3 cellular contexts compared by ENCODE assay signal in the genomic region with DNA sequence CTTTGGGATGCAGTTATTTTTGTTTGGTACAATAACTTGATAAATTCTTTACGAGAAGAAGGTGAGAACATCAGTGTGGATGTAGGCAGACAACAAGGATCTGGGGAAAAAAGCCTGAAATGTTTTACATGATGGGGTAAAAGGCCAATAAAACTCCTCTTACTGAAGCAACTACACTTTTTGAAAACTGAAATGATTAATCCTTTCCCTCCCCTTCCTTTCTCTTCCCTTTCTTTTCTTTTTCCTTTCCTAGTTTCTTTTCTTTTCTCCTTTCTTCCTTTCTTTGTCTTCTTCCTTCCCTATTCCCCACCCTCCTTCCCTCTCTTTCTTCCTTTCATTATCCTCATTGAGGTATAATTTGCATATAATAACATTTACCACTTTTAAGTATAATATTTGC.
A peak's percentile ranks its signal among the peaks of the same experiment; 100 is the strongest.
TF ChIP-seq lines count a peak whose summit lies in the region.

No MANE protein-coding gene starts in this region.

TF ChIP-seq in HepG2, 621 proteins besides CTCF, POLR2A, EP300 and RAD21:
- TF ChIP-seq HNRNPK (IDR thresholded peaks at IDR 0.05; ENCODE audit: low read depth, low read length, poor library complexity, severe bottlenecking) (peak; percentile 82), MAFK (conservative IDR thresholded peaks at IDR 0.05 in 1 of 2, IDR thresholded peaks at IDR 0.05 in 1 of 2; ENCODE audit: low read length in 2 of 2) (0 out of 4 replicates have a peak, but pooled peaks of 1 of the 2 experiments have one; percentile 19), AGO2 (optimal IDR thresholded peaks at IDR 0.05; ENCODE audit: low read depth, low read length) (peak; percentile 7), ZNF780A (CRISPR knock-in tag; IDR thresholded peaks at IDR 0.05) (no peak), POGZ (CRISPR knock-in tag; IDR thresholded peaks at IDR 0.05) (no peak)
- TF ChIP-seq, protein P1, sequence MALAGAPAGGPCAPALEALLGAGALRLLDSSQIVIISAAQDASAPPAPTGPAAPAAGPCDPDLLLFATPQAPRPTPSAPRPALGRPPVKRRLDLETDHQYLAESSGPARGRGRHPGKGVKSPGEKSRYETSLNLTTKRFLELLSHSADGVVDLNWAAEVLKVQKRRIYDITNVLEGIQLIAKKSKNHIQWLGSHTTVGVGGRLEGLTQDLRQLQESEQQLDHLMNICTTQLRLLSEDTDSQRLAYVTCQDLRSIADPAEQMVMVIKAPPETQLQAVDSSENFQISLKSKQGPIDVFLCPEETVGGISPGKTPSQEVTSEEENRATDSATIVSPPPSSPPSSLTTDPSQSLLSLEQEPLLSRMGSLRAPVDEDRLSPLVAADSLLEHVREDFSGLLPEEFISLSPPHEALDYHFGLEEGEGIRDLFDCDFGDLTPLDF (CRISPR knock-in tag; IDR thresholded peaks at IDR 0.05), result no peak

TF ChIP-seq in HEK293, 187 proteins besides CTCF, POLR2A, EP300 and RAD21:
- no peak for TF ChIP-seq ZNF48 (tag by site-specific recombination; IDR thresholded peaks at IDR 0.05)
- TF ChIP-seq PRDM1 (tag by site-specific recombination; IDR thresholded peaks at IDR 0.05), result peak; percentile 96

TF ChIP-seq in K562, 482 proteins besides CTCF, POLR2A, EP300 and RAD21:
- peak; percentile 46 for TF ChIP-seq ZNF316 (IDR thresholded peaks at IDR 0.05)
- TF ChIP-seq ELF4 (CRISPR knock-in tag; IDR thresholded peaks at IDR 0.05), result no peak
